9 cellular contexts compared by ENCODE assay signal in genomic region chr18:2948038-2948437, GRCh38.
DNase-seq lines count a peak whose midpoint lies in the region; ATAC-seq, FAIRE-seq and TF ChIP-seq lines count a peak whose summit lies in the region.
"Had no signal": no experiment of that assay in that cellular context is flagged by ENCODE, and none has a peak within 500 bp of the region (broad histone marks: within the 10 kb centered on the region; RNA-seq: fewer than 3 reads in every experiment).

No MANE protein-coding gene starts in this region.

- H3K4me1 Mint-ChIP-seq in activated CD8-positive, alpha-beta memory T cell treated with anti-CD3 and anti-CD28 coated beads, Interleukin-2, amount 10 ng/mL, durations not matched to agents 7 days and 5 days: peaks cover 42% of the 10 kb centered on the region

- in situ Hi-C loops in HepG2 (cut with HindIII; ENCODE audit: extremely low pct_ligation_motif_present, low pct_unique_long_range_greater_than_20kb): no loop called here

- ATAC-seq in HepG2 (peak; percentile 74), HG02571 (IDR thresholded peaks at IDR 0.05; ENCODE audit: unreplicated experiment) (no peak)
- ATAC-seq in activated CD8-positive, alpha-beta memory T cell treated with anti-CD3 and anti-CD28 coated beads, Interleukin-2, amount 10 ng/mL, durations not matched to agents 7 days and 5 days: no peak

- H3K79me2 ChIP-seq in HepG2 (ENCODE audit: insufficient read depth, low read length): peaks cover 12% of the 10 kb centered on the region

- H3K27ac Mint-ChIP-seq in activated CD8-positive, alpha-beta memory T cell treated with anti-CD3 and anti-CD28 coated beads, Interleukin-2, amount 10 ng/mL, durations not matched to agents 7 days and 5 days: no peak overlapping the region

- POLR2A ChIA-PET in HepG2 (lab: Yijun Ruan, JAX): interaction anchor here (0.8 to 1.4 kb wide), 4 partner anchors 9 to 299 kb away, joined by 3 to 8 read pairs (median 3); partner anchors contain the start of gene MYL12A

- no peak overlapping the region for H3K9ac ChIP-seq in HepG2 (ENCODE audit: insufficient read depth, low read depth, low read length)

- no TSS peak for BruUV-seq in HepG2 (replicated peaks; lab: Mats Ljungman, UMichigan)

- no peaks in the 10 kb centered on the region for H3K27me3 Mint-ChIP-seq in activated CD8-positive, alpha-beta memory T cell treated with anti-CD3 and anti-CD28 coated beads, Interleukin-2, amount 10 ng/mL, durations not matched to agents 7 days and 5 days

- H3K27ac ChIP-seq in caudate nucleus (ENCODE audit: low read depth, low read length): peak overlapping the region; percentile 1
- no peak overlapping the region for H3K27ac ChIP-seq in HepG2 (ENCODE audit: extremely low read length, insufficient read depth, low read length)
- H3K27ac ChIP-seq: neutrophil had no signal

- H3K4me1 ChIP-seq in HepG2 (ENCODE audit: insufficient read depth, low read length): no peaks in the 10 kb centered on the region

- TF ChIP-seq EP300 in HepG2 (IDR thresholded peaks at IDR 0.05; ENCODE audit: low read depth in 2 of 2, low read length in 2 of 2) (no peak), HepG2 (CRISPR knock-in tag; IDR thresholded peaks at IDR 0.05; ENCODE audit: borderline replicate concordance) (no peak)

- no peak overlapping the region for H3K4me2 ChIP-seq in HepG2 (ENCODE audit: low read depth, low read length)

- no peaks in the 10 kb centered on the region for H3K9me3 Mint-ChIP-seq in activated CD8-positive, alpha-beta memory T cell treated with anti-CD3 and anti-CD28 coated beads, Interleukin-2, amount 10 ng/mL, durations not matched to agents 7 days and 5 days (ENCODE audit: low read depth)

- no peak for FAIRE-seq in HepG2 (lab: Jason Lieb, UNC)

- peak; percentile 30 for TF ChIP-seq CTCF in HepG2 (CRISPR knock-in tag; IDR thresholded peaks at IDR 0.05)

- H3K4me3 Mint-ChIP-seq in activated CD8-positive, alpha-beta memory T cell treated with anti-CD3 and anti-CD28 coated beads, Interleukin-2, amount 10 ng/mL, durations not matched to agents 7 days and 5 days: no peak overlapping the region

- TF ChIP-seq POLR2A in HepG2 (IDR thresholded peaks at IDR 0.05; ENCODE audit: insufficient read depth in 1 of 2, low read depth in 2 of 2, low read length in 2 of 2): no peak

- WGBS in HepG2 (ENCODE audit: low lambda C conversion rate): 74% methylated on average over 3 of the region's 3 CpGs

- peaks cover 55% of the 10 kb centered on the region for H3K36me3 Mint-ChIP-seq in activated CD8-positive, alpha-beta memory T cell treated with anti-CD3 and anti-CD28 coated beads, Interleukin-2, amount 10 ng/mL, durations not matched to agents 7 days and 5 days

- H3K9me3 ChIP-seq in HepG2 (ENCODE audit: low read length): no peaks in the 10 kb centered on the region
- H3K9me3 ChIP-seq: neutrophil had no signal

- peaks cover 11 to 74% of the 10 kb centered on the region in 2 experiments for H3K36me3 ChIP-seq in HepG2 (replicated peaks in 1 of 2; ENCODE audit: control insufficient read depth in 1 of 2, insufficient read depth in 2 of 2, low read length in 2 of 2)

- peak; percentile 39 for DNase-seq in AG20443 (ENCODE audit: low spot score)
- peak; percentile 23 for DNase-seq in LHCN-M2 (ENCODE audit: low read depth)
- peak in 3 of 61 donors; percentile 11 to 31 (median 20) for DNase-seq in caudate nucleus (lab: John Stamatoyannopoulos, UW)
- peak; percentile 23 for DNase-seq in HepG2 (ENCODE audit: low spot score)
- DNase-seq in activated CD8-positive, alpha-beta memory T cell treated with anti-CD3 and anti-CD28 coated beads, Interleukin-2, amount 10 ng/mL, durations not matched to agents 7 days and 5 days: no peak
- DNase-seq in NCI-H2196 (lab: John Stamatoyannopoulos, UW; ENCODE audit: unreplicated experiment): no peak
- no peak for DNase-seq in cerebellar nuclear complex (lab: John Stamatoyannopoulos, UW)

- H2AFZ ChIP-seq in HepG2 (ENCODE audit: low read length): no peak overlapping the region

- H3K4me3 ChIP-seq in HepG2 (replicated peaks in 1 of 3; ENCODE audit: insufficient read depth in 1 of 3, low read depth in 2 of 3, low read length in 3 of 3): no peak overlapping the region

- H4K20me1 ChIP-seq in HepG2 (ENCODE audit: insufficient read depth, low read length): peaks cover 6% of the 10 kb centered on the region; the same call in 1 of the 2 replicates

- intact Hi-C loops in HepG2 (cut with micrococcal nuclease; ENCODE audit: unreplicated experiment): no loop called here

- no peaks in the 10 kb centered on the region for H3K27me3 ChIP-seq in HepG2 (ENCODE audit: control insufficient read depth in 1 of 2, insufficient read depth in 2 of 2, low read length in 2 of 2)
- H3K27me3 ChIP-seq: neutrophil had no signal

- CTCF ChIA-PET in HepG2 (lab: Yijun Ruan, JAX; ENCODE audit: low intra/inter-chr PET ratio, low total read pairs): interaction anchor here (0.9 to 1.6 kb wide), 2 partner anchors 16 to 38 kb away, joined by 3 to 6 read pairs; no protein-coding TSS in a partner anchor
- CTCF ChIA-PET in activated CD8-positive, alpha-beta memory T cell treated with anti-CD3 and anti-CD28 coated beads, Interleukin-2, amount 10 ng/mL, durations not matched to agents 7 days and 5 days (lab: Charles Lee): interaction anchor here (0.7 to 3.3 kb wide), 12 partner anchors 8 to 298 kb away, joined by 3 to 13 read pairs (median 4); no protein-coding TSS in a partner anchor

- no peak for TF ChIP-seq RAD21 in HepG2 (CRISPR knock-in tag; IDR thresholded peaks at IDR 0.05)

TF ChIP-seq in HepG2, 621 proteins besides CTCF, POLR2A, EP300 and RAD21:
- TF ChIP-seq HNRNPLL (IDR thresholded peaks at IDR 0.05; ENCODE audit: low read depth, low read length, poor library complexity, severe bottlenecking): no peak
- peak; percentile 27 for TF ChIP-seq STAG1 (CRISPR knock-in tag; IDR thresholded peaks at IDR 0.05)

Comparison
In these comparisons a context has a peak if more than half of its experiments do, and no peak if none do; other contexts are left out.
1. DNase-seq: peak in AG20443 (single experiment), LHCN-M2 (single experiment) and HepG2 (single experiment); none in activated CD8-positive, alpha-beta memory T cell treated with anti-CD3 and anti-CD28 coated beads, Interleukin-2, amount 10 ng/mL, durations not matched to agents 7 days and 5 days (single experiment), NCI-H2196 (single experiment) and cerebellar nuclear complex (0 of 2).